In genomic region chr6:33585403-33586107, GRCh38 we compare ENCODE assay signal across 1 cellular context.
TF ChIP-seq lines count a peak whose summit lies in the region.

No MANE protein-coding gene starts in this region.

TF ChIP-seq in HepG2, 621 proteins besides CTCF, POLR2A, EP300 and RAD21 (continued from another document and continues in another):
- no peak for TF ChIP-seq ARID3A (IDR thresholded peaks at IDR 0.05; ENCODE audit: low read depth, low read length)
- TF ChIP-seq CEBPZ (IDR thresholded peaks at IDR 0.05; ENCODE audit: low read length), result no peak
- TF ChIP-seq FOXC1 (CRISPR knock-in tag; IDR thresholded peaks at IDR 0.05; ENCODE audit: borderline replicate concordance), result peak; percentile 48; the same call in 1 of the 2 replicates
- peak; percentile 83; the same call in 1 of the 2 replicates for TF ChIP-seq ERF (CRISPR knock-in tag; IDR thresholded peaks at IDR 0.05)
- no peak for TF ChIP-seq ZKSCAN5 (CRISPR knock-in tag; IDR thresholded peaks at IDR 0.05)
- no peak for TF ChIP-seq ZNF546 (CRISPR knock-in tag; conservative IDR thresholded peaks at IDR 0.05)
- TF ChIP-seq HOXA7 (CRISPR knock-in tag; IDR thresholded peaks at IDR 0.05), result no peak
- peak; percentile 69; the same call in 1 of the 2 replicates for TF ChIP-seq TSC22D2 (CRISPR knock-in tag; IDR thresholded peaks at IDR 0.05; ENCODE audit: borderline replicate concordance)
- TF ChIP-seq ZBTB43 (CRISPR knock-in tag; conservative IDR thresholded peaks at IDR 0.05), result no peak
- TF ChIP-seq ZNF543 (CRISPR knock-in tag; IDR thresholded peaks at IDR 0.05), result 0 out of 2 replicates have a peak, but pooled peaks have one; percentile 49
- 0 out of 2 replicates have a peak, but pooled peaks have one; percentile 27 for TF ChIP-seq MIXL1 (CRISPR knock-in tag; IDR thresholded peaks at IDR 0.05)
- no peak for TF ChIP-seq ZNF550 (CRISPR knock-in tag; IDR thresholded peaks at IDR 0.05; ENCODE audit: borderline replicate concordance)
- peak; percentile 21 for TF ChIP-seq ZNF407 (CRISPR knock-in tag; IDR thresholded peaks at IDR 0.05; ENCODE audit: not compliant biosample characterization)
- peak; percentile 38; the same call in 1 of the 2 replicates for TF ChIP-seq ZNF280B (CRISPR knock-in tag; IDR thresholded peaks at IDR 0.05; ENCODE audit: borderline replicate concordance)
- TF ChIP-seq MAX (IDR thresholded peaks at IDR 0.05), result peak; percentile 86
- TF ChIP-seq ZBTB34 (CRISPR knock-in tag; IDR thresholded peaks at IDR 0.05), result no peak
- TF ChIP-seq TRIM24 (CRISPR knock-in tag; IDR thresholded peaks at IDR 0.05), result no peak
- TF ChIP-seq BRF2 (CRISPR knock-in tag; IDR thresholded peaks at IDR 0.05), result no peak
- TF ChIP-seq BORCS8-MEF2B (CRISPR knock-in tag; IDR thresholded peaks at IDR 0.05), result 0 out of 2 replicates have a peak, but pooled peaks have one; percentile 39
- 0 out of 2 replicates have a peak, but pooled peaks have one; percentile 13 for TF ChIP-seq NR3C1 (CRISPR knock-in tag; IDR thresholded peaks at IDR 0.05)
- TF ChIP-seq ZBTB21 (CRISPR knock-in tag; IDR thresholded peaks at IDR 0.05), result no peak
- no peak for TF ChIP-seq CENPT (CRISPR knock-in tag; IDR thresholded peaks at IDR 0.05; ENCODE audit: low read depth)
- TF ChIP-seq ZNF687 (CRISPR knock-in tag; IDR thresholded peaks at IDR 0.05), result peak; percentile 88
- TF ChIP-seq ZGPAT (CRISPR knock-in tag; IDR thresholded peaks at IDR 0.05), result peak; percentile 62
- no peak for TF ChIP-seq ZNF83 (CRISPR knock-in tag; IDR thresholded peaks at IDR 0.05; ENCODE audit: borderline replicate concordance)
